ENCODE assay signal across 8 cellular contexts in the genomic region with DNA sequence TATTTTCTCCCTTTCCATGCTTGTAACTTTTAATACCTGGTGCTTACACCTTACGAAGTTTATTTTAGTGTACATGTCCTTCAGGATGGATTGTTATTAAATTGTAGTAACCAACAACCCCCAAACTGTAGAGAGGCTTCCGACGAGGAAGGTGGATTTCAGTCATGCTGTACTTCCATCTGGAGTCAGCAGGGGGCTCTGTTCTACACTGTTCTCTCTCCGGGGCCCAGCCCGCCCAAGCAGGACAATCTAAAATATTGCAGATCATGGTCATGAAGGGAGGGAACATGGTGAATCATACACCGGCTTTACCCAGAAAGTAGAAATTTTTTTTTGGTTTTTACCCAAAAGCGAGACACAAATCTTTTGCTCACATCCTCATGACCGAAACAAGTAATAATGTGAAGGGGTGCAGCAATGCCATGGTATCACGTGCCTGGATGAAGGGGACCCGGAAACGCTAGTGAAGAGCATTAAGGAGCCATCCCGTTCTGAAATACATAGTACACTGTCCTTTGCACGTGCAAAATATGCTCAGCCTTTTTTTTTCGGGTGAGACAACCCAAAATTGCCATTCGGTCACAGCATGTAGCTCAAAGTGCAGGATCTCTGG.
DNase-seq lines count a peak whose midpoint lies in the region; ATAC-seq and TF ChIP-seq lines count a peak whose summit lies in the region.

No MANE protein-coding gene starts in this region.

- no peaks in the 10 kb centered on the region for H3K9me3 ChIP-seq in RWPE2 (ENCODE audit: severe bottlenecking)
- no peaks in the 10 kb centered on the region for H3K9me3 ChIP-seq in upper lobe of right lung

- no peak overlapping the region for H3K4me3 Mint-ChIP-seq in activated naive CD4-positive, alpha-beta T cell treated with anti-CD3 and anti-CD28 coated beads, Interleukin-2, amount 10 ng/mL, durations not matched to agents 7 days and 5 days

- no peak overlapping the region for H3K27ac Mint-ChIP-seq in activated naive CD4-positive, alpha-beta T cell treated with anti-CD3 and anti-CD28 coated beads, Interleukin-2, amount 10 ng/mL, durations not matched to agents 7 days and 5 days

- ATAC-seq in GM19438 (IDR thresholded peaks at IDR 0.05; ENCODE audit: low read depth, unreplicated experiment) (peak; percentile 92), HG03521 (IDR thresholded peaks at IDR 0.05; ENCODE audit: unreplicated experiment) (peak; percentile 86), RWPE2 (ENCODE audit: low read depth) (peak; percentile 70), upper lobe of right lung (peak; percentile 95)

- no peaks in the 10 kb centered on the region for H3K4me1 ChIP-seq in RWPE2 (ENCODE audit: insufficient read depth, poor library complexity, severe bottlenecking)
- no peaks in the 10 kb centered on the region for H3K4me1 ChIP-seq in upper lobe of right lung

- no peaks in the 10 kb centered on the region for H3K27me3 ChIP-seq in RWPE2 (ENCODE audit: insufficient read depth, poor library complexity, severe bottlenecking)
- H3K27me3 ChIP-seq in upper lobe of right lung = no peaks in the 10 kb centered on the region

- H3K36me3 Mint-ChIP-seq in activated naive CD4-positive, alpha-beta T cell treated with anti-CD3 and anti-CD28 coated beads, Interleukin-2, amount 10 ng/mL, durations not matched to agents 7 days and 5 days = no peaks in the 10 kb centered on the region

- intact Hi-C loops in head of caudate nucleus (cut with DNase I) = loop anchor here (2.0 kb wide), 1 partner anchor 885 kb away; a partner anchor contains a TSS
- intact Hi-C loops in upper lobe of right lung (cut with DNase I) = no loop called here

- H3K4me1 Mint-ChIP-seq in activated naive CD4-positive, alpha-beta T cell treated with anti-CD3 and anti-CD28 coated beads, Interleukin-2, amount 10 ng/mL, durations not matched to agents 7 days and 5 days = no peaks in the 10 kb centered on the region

- H3K4me3 ChIP-seq in RWPE2 (ENCODE audit: severe bottlenecking) = no peak overlapping the region
- no peak overlapping the region for H3K4me3 ChIP-seq in upper lobe of right lung

- peaks cover 4% of the 10 kb centered on the region for H3K27me3 Mint-ChIP-seq in activated naive CD4-positive, alpha-beta T cell treated with anti-CD3 and anti-CD28 coated beads, Interleukin-2, amount 10 ng/mL, durations not matched to agents 7 days and 5 days

- H3K27ac ChIP-seq in RWPE2 (ENCODE audit: poor library complexity, severe bottlenecking) (no peak overlapping the region), upper lobe of right lung (no peak overlapping the region)

- CTCF ChIA-PET in activated naive CD4-positive, alpha-beta T cell treated with anti-CD3 and anti-CD28 coated beads, Interleukin-2, amount 10 ng/mL, durations not matched to agents 7 days and 5 days (lab: Charles Lee) = interaction anchor here (0.9 to 2.2 kb wide), 3 partner anchors 886 to 890 kb away, joined by 3 to 8 read pairs (median 4); no protein-coding TSS in a partner anchor

- H3K36me3 ChIP-seq in RWPE2 (ENCODE audit: low read depth) (no peaks in the 10 kb centered on the region), upper lobe of right lung (no peaks in the 10 kb centered on the region)

- TF ChIP-seq CTCF in RWPE2 (IDR thresholded peaks at IDR 0.05; ENCODE audit: poor library complexity, severe bottlenecking) (peak; percentile 84), upper lobe of right lung (IDR thresholded peaks at IDR 0.05) (peak; percentile 89)

- DNase-seq in COLO829 (ENCODE audit: low spot score) (peak; percentile 37), RWPE2 (ENCODE audit: low spot score) (peak; percentile 45), head of caudate nucleus (peak; percentile 25 to 90 (median 74)), pons (ENCODE audit: low spot score) (peak; percentile 54), upper lobe of right lung (peak; percentile 68)
- DNase-seq in activated naive CD4-positive, alpha-beta T cell treated with anti-CD3 and anti-CD28 coated beads, Interleukin-2, amount 10 ng/mL, durations not matched to agents 7 days and 5 days = peak; percentile 72

- no peaks in the 10 kb centered on the region for H3K9me3 Mint-ChIP-seq in activated naive CD4-positive, alpha-beta T cell treated with anti-CD3 and anti-CD28 coated beads, Interleukin-2, amount 10 ng/mL, durations not matched to agents 7 days and 5 days
